In genomic region chr5:95005811-95006210, GRCh38 we compare ENCODE assay signal across 34 cellular contexts.
"Had no signal": no experiment of that assay in that cellular context is flagged by ENCODE, and none has a peak within 500 bp of the region (broad histone marks: within the 10 kb centered on the region; RNA-seq: fewer than 3 reads in every experiment).

No MANE protein-coding gene starts in this region.

- DNase-seq: Karpas-422, Kasumi-1, MG63, MM.1S, MV-4-11, NCI-H1048, NCI-H1092, NCI-H1092 treated with DMSO at 0.1 percent for 48 hours, NCI-H1105, NCI-H1105 treated with DMSO at 0.1 percent for 48 hours, NCI-H1417, NCI-H1417 treated with DMSO at 0.1 percent for 48 hours, NCI-H1436, NCI-H1436 treated with DMSO at 0.1 percent for 48 hours, NCI-H146, NCI-H1694, NCI-H1694 treated with DMSO at 0.1 percent for 48 hours, NCI-H187, NCI-H187 treated with DMSO at 0.1 percent for 48 hours, NCI-H1930, NCI-H2029, NCI-H2029 treated with DMSO at 0.1 percent for 48 hours, NCI-H2081, NCI-H2081 treated with DMSO at 0.1 percent for 48 hours, NCI-H2107, NCI-H2171, NCI-H2171 treated with DMSO at 0.1 percent for 48 hours, NCI-H2227 treated with DMSO at 0.1 percent for 48 hours, NCI-H226, NCI-H345, NCI-H446, NCI-H446 treated with DMSO at 0.1 percent for 48 hours, NCI-H510A, NCI-H510A treated with DMSO at 0.1 percent for 48 hours had no signal
